ENCODE assay signal across 1 cellular context in the genomic region with DNA sequence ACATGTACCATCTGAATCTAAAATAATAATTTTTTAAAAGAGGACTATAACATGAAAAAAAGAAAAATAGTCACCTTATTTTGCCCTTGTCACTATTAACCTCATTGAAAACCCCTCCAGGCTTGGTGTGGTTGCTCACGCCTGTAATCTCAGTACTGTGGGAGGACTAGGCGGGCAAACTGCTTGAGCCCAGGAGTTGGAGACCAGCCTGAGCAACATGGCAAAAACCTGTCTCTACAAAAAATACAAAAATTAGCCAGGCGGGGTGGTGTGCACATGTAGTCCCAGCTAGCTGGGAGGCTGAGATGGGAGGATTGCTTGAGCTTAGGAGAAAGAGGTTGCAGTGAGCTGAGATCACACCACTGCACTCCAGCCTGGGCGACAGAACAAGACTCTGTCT.
TF ChIP-seq lines count a peak whose summit lies in the region.

No MANE protein-coding gene starts in this region.

TF ChIP-seq in IMR-90, 13 proteins besides CTCF, POLR2A, EP300 and RAD21:
- TF ChIP-seq NFE2L2 (IDR thresholded peaks at IDR 0.05; ENCODE audit: low read depth, low read length) (no peak), MXI1 (IDR thresholded peaks at IDR 0.05; ENCODE audit: borderline replicate concordance, low read depth, low read length) (no peak), CHD1 (IDR thresholded peaks at IDR 0.05; ENCODE audit: low read depth, low read length) (no peak), BHLHE40 (IDR thresholded peaks at IDR 0.05; ENCODE audit: low read depth, low read length) (no peak), RFX5 (IDR thresholded peaks at IDR 0.05; ENCODE audit: low read depth, low read length) (no peak), FOS (IDR thresholded peaks at IDR 0.05; ENCODE audit: low read depth, low read length) (no peak), SMC3 (IDR thresholded peaks at IDR 0.05; ENCODE audit: low read depth, low read length) (no peak), MAFK (IDR thresholded peaks at IDR 0.05; ENCODE audit: low read depth, low read length) (no peak), CEBPB (IDR thresholded peaks at IDR 0.05; ENCODE audit: low read depth, low read length) (no peak), RCOR1 (IDR thresholded peaks at IDR 0.05; ENCODE audit: insufficient replicate concordance, low read length) (no peak)
- TF ChIP-seq, protein P1, sequence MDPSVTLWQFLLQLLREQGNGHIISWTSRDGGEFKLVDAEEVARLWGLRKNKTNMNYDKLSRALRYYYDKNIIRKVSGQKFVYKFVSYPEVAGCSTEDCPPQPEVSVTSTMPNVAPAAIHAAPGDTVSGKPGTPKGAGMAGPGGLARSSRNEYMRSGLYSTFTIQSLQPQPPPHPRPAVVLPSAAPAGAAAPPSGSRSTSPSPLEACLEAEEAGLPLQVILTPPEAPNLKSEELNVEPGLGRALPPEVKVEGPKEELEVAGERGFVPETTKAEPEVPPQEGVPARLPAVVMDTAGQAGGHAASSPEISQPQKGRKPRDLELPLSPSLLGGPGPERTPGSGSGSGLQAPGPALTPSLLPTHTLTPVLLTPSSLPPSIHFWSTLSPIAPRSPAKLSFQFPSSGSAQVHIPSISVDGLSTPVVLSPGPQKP (IDR thresholded peaks at IDR 0.05; ENCODE audit: borderline replicate concordance, low read depth, low read length): no peak
- TF ChIP-seq, protein P2, sequence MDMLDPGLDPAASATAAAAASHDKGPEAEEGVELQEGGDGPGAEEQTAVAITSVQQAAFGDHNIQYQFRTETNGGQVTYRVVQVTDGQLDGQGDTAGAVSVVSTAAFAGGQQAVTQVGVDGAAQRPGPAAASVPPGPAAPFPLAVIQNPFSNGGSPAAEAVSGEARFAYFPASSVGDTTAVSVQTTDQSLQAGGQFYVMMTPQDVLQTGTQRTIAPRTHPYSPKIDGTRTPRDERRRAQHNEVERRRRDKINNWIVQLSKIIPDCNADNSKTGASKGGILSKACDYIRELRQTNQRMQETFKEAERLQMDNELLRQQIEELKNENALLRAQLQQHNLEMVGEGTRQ (IDR thresholded peaks at IDR 0.05; ENCODE audit: low read depth, low read length): no peak
